Comparison of ENCODE assay signal across 13 cellular contexts in genomic region chr15:80058044-80058443, GRCh38. TPM values are rescaled to one million over a fixed set of nuclear protein-coding genes. Genes with fewer than 3 reads are reported as not detected.
DNase-seq lines count a peak whose midpoint lies in the region; ATAC-seq and TF ChIP-seq lines count a peak whose summit lies in the region.
"Had no signal": no experiment of that assay in that cellular context is flagged by ENCODE, and none has a peak within 500 bp of the region (broad histone marks: within the 10 kb centered on the region; RNA-seq: fewer than 3 reads in every experiment).

No MANE protein-coding gene starts in this region.

- H3K27ac Mint-ChIP-seq in stimulated activated naive CD8-positive, alpha-beta T cell treated with anti-CD3 and anti-CD28 coated beads, Interleukin-15, Interleukin-2, amounts not matched to agents 100 ng/mL and 50 ng/mL, for 24 hours, result no peak overlapping the region
- peak overlapping the region; percentile 96 for H3K27ac Mint-ChIP-seq in WTC11
- H3K27ac Mint-ChIP-seq in glutamatergic neuron (ENCODE audit: unreplicated experiment), result no peak overlapping the region

- CTCF ChIA-PET in WTC11 (lab: Charles Lee), result interaction anchor here (0.6 kb wide), 1 partner anchor 13 kb away, joined by 4 read pairs; no protein-coding TSS in a partner anchor

- H3K27me3 Mint-ChIP-seq in stimulated activated naive CD8-positive, alpha-beta T cell treated with anti-CD3 and anti-CD28 coated beads, Interleukin-15, Interleukin-2, amounts not matched to agents 100 ng/mL and 50 ng/mL, for 24 hours, result peaks cover 3% of the 10 kb centered on the region
- H3K27me3 Mint-ChIP-seq in WTC11 (ENCODE audit: low read depth) (no peaks in the 10 kb centered on the region), glutamatergic neuron (ENCODE audit: unreplicated experiment) (peaks cover 2% of the 10 kb centered on the region)

- intact Hi-C loops in posterior vena cava (cut with DNase I), result loop anchor here in 1 of 2 donors (10.0 kb wide), 1 partner anchor 97 kb away; the partner anchor contains the start of gene FAH

- POLR2A ChIA-PET in WTC11 (lab: Charles Lee), result interaction anchor here (1.6 kb wide), 1 partner anchor 26 kb away, joined by 5 read pairs; no protein-coding TSS in a partner anchor

- DNase-seq in stimulated activated naive CD8-positive, alpha-beta T cell treated with anti-CD3 and anti-CD28 coated beads, Interleukin-15, Interleukin-2, amounts not matched to agents 100 U/mL and 50 U/mL, for 24 hours, result no peak
- DNase-seq in WTC11 (ENCODE audit: low spot score) (no peak), glutamatergic neuron (no peak), NCI-H2171 treated with DMSO at 0.1 percent for 48 hours (lab: John Stamatoyannopoulos, UW) (no peak), posterior vena cava (ENCODE audit: low spot score) (no peak)
- DNase-seq in stimulated activated CD4-positive, alpha-beta T cell treated with anti-CD3 and anti-CD28 coated beads, Interleukin-2, amount 100 ng/mL, for 24 hours, result no peak
- DNase-seq: NCI-H1694 treated with DMSO at 0.1 percent for 48 hours, NCI-H510A, PC-3, spleen had no signal

- ATAC-seq in stimulated activated naive CD8-positive, alpha-beta T cell treated with anti-CD3 and anti-CD28 coated beads, Interleukin-15, Interleukin-2, amounts not matched to agents 100 U/mL and 50 U/mL, for 24 hours, result no peak
- ATAC-seq in WTC11 (no peak), GM19452 (IDR thresholded peaks at IDR 0.05; ENCODE audit: unreplicated experiment) (no peak)
- ATAC-seq: HCT116 had no signal

- peak overlapping the region; percentile 37 for H3K4me3 Mint-ChIP-seq in stimulated activated naive CD8-positive, alpha-beta T cell treated with anti-CD3 and anti-CD28 coated beads, Interleukin-15, Interleukin-2, amounts not matched to agents 100 ng/mL and 50 ng/mL, for 24 hours
- H3K4me3 Mint-ChIP-seq in WTC11, result peak overlapping the region; percentile 88
- peak overlapping the region; percentile 84 for H3K4me3 Mint-ChIP-seq in glutamatergic neuron (ENCODE audit: unreplicated experiment)

- TF ChIP-seq CTCF in WTC11 (IDR thresholded peaks at IDR 0.05) (no peak), glutamatergic neuron (IDR thresholded peaks at IDR 0.05; ENCODE audit: partially characterized antibody, unreplicated experiment) (no peak)

- no peaks in the 10 kb centered on the region for H3K36me3 Mint-ChIP-seq in stimulated activated naive CD8-positive, alpha-beta T cell treated with anti-CD3 and anti-CD28 coated beads, Interleukin-15, Interleukin-2, amounts not matched to agents 100 ng/mL and 50 ng/mL, for 24 hours (ENCODE audit: low read depth)
- no peaks in the 10 kb centered on the region for H3K36me3 Mint-ChIP-seq in WTC11
- no peaks in the 10 kb centered on the region for H3K36me3 Mint-ChIP-seq in glutamatergic neuron (ENCODE audit: unreplicated experiment)

- no peaks in the 10 kb centered on the region for H3K9me3 Mint-ChIP-seq in stimulated activated naive CD8-positive, alpha-beta T cell treated with anti-CD3 and anti-CD28 coated beads, Interleukin-15, Interleukin-2, amounts not matched to agents 100 ng/mL and 50 ng/mL, for 24 hours
- H3K9me3 Mint-ChIP-seq in WTC11, result no peaks in the 10 kb centered on the region
- H3K9me3 Mint-ChIP-seq in glutamatergic neuron (ENCODE audit: unreplicated experiment), result peaks cover 3% of the 10 kb centered on the region

- peaks cover 42% of the 10 kb centered on the region for H3K4me1 Mint-ChIP-seq in stimulated activated naive CD8-positive, alpha-beta T cell treated with anti-CD3 and anti-CD28 coated beads, Interleukin-15, Interleukin-2, amounts not matched to agents 100 ng/mL and 50 ng/mL, for 24 hours (ENCODE audit: low read depth)
- peaks cover 34% of the 10 kb centered on the region for H3K4me1 Mint-ChIP-seq in WTC11
- peaks cover 10% of the 10 kb centered on the region for H3K4me1 Mint-ChIP-seq in glutamatergic neuron (ENCODE audit: low read depth, unreplicated experiment)

TF ChIP-seq in WTC11, 78 proteins besides CTCF, POLR2A, EP300 and RAD21:
- TF ChIP-seq ZMAT4 (CRISPR knock-in tag; IDR thresholded peaks at IDR 0.05), result no peak
- no peak for TF ChIP-seq CBFB (CRISPR knock-in tag; IDR thresholded peaks at IDR 0.05; ENCODE audit: low read depth)
- TF ChIP-seq ZNF121 (CRISPR knock-in tag; IDR thresholded peaks at IDR 0.05), result no peak
- no peak for TF ChIP-seq ZNF425 (CRISPR knock-in tag; conservative IDR thresholded peaks at IDR 0.05)
- TF ChIP-seq EMX1 (CRISPR knock-in tag; IDR thresholded peaks at IDR 0.05), result no peak
- TF ChIP-seq FOXJ3 (CRISPR knock-in tag; IDR thresholded peaks at IDR 0.05; ENCODE audit: borderline replicate concordance), result no peak
TF ChIP-seq in WTC11: peak in this region for 0.

RNA-seq across cellular contexts. Expression of gene ZFAND6, which starts 1.4 kb away (rescaled TPM):
- total RNA-seq in WTC11 (2021) (108 to 119 TPM (median 114 TPM) in 3 replicates), glutamatergic neuron (ENCODE audit: unreplicated experiment) (80.1 TPM), posterior vena cava (10 to 100 TPM; 45.4 to 62.9 TPM)

Comparison
In these comparisons a context has a peak if more than half of its experiments do, and no peak if none do; other contexts are left out.
1. H3K4me3 Mint-ChIP-seq: peak in every context shown above with its lines; median percentile 88 in WTC11; 84 in glutamatergic neuron; 37 in stimulated activated naive CD8-positive, alpha-beta T cell treated with anti-CD3 and anti-CD28 coated beads, Interleukin-15, Interleukin-2, amounts not matched to agents 100 ng/mL and 50 ng/mL, for 24 hours.